ENCODE assay signal across 8 cellular contexts in the genomic region with DNA sequence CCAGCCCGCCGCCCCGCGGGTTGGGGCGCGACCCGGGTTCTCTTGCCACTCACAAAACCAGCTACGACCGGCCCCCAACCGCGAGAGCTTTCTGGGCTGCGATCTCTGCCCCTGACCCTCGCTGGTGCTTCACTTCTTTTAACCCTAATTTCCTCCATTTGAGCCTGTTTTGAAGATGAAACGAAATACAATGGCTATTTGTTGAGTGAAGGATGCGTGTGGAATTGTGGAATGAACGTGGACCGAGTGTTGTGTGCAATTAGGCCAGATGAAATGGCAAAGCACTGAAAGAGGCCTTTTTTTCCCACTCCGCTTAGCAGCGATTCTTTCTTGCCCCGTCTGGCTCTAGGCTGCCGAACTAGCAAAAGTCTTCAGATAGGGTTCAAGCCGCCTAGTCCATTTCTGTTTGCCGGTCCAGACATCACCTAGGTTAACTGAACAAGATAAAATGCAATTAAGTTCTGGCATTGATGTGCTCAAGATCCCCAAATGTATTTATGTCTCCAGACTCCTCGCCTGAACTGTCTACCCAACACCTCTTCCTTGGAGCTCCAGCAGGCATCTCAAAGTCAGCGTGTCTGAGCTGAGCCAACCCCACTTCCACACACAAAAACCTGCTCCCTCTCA. TPM values are rescaled to one million over a fixed set of nuclear protein-coding genes. Genes with fewer than 3 reads are reported as not detected.
DNase-seq lines count a peak whose midpoint lies in the region; ATAC-seq, FAIRE-seq and TF ChIP-seq lines count a peak whose summit lies in the region.

No MANE protein-coding gene starts in this region.

- H3K4me1 ChIP-seq in K562 (replicated peaks in 1 of 2; ENCODE audit: control insufficient read depth in 2 of 2, insufficient read depth in 2 of 2, low read length in 2 of 2) (peaks cover 16 to 35% of the 10 kb centered on the region in 2 experiments; a peak in 4 of 5 replicates), HepG2 (ENCODE audit: insufficient read depth, low read length) (peaks cover 65% of the 10 kb centered on the region)

- H3K79me2 ChIP-seq in K562 (ENCODE audit: control insufficient read depth, insufficient read depth, low read length) (peaks cover 38% of the 10 kb centered on the region), HepG2 (ENCODE audit: insufficient read depth, low read length) (peaks cover 41% of the 10 kb centered on the region)

- H3K36me3 ChIP-seq in K562 (ENCODE audit: control insufficient read depth, insufficient read depth, low read length) (peaks cover 7% of the 10 kb centered on the region; the same call in 1 of the 3 replicates), HepG2 (replicated peaks in 1 of 2; ENCODE audit: control insufficient read depth in 1 of 2, insufficient read depth in 2 of 2, low read length in 2 of 2) (0 out of 5 replicates have a peak, but pooled peaks cover 1 to 4% of the 10 kb centered on the region in 2 experiments)

- H3K9me1 ChIP-seq in K562 (ENCODE audit: control insufficient read depth, insufficient read depth, low read length) = no peaks in the 10 kb centered on the region

- CTCF ChIA-PET in AG04449 (lab: Yijun Ruan, JAX) = interaction anchor here (0.8 to 4.3 kb wide), 2 partner anchors 10 to 159 kb away, joined by 3 to 13 read pairs; no protein-coding TSS in a partner anchor
- CTCF ChIA-PET in K562 (lab: Yijun Ruan, JAX; ENCODE audit: low intra/inter-chr PET ratio) = interaction anchor here (0.6 kb wide), 1 partner anchor 75 kb away, joined by 3 read pairs; no protein-coding TSS in a partner anchor
- CTCF ChIA-PET in HepG2 (lab: Yijun Ruan, JAX; ENCODE audit: low intra/inter-chr PET ratio, low total read pairs) = no interaction called here

- peak; percentile 70 for FAIRE-seq in K562 (lab: Jason Lieb, UNC)
- no peak for FAIRE-seq in HepG2 (lab: Jason Lieb, UNC)

- ATAC-seq in K562 (peak; percentile 20; the same call in 2 of the 3 replicates), HepG2 (peak; percentile 11; the same call in 2 of the 3 replicates), GM18868 (IDR thresholded peaks at IDR 0.05; ENCODE audit: unreplicated experiment) (no peak)

- H3K27me3 ChIP-seq in K562 (ENCODE audit: control insufficient read depth in 2 of 2, insufficient read depth in 2 of 2, low read length in 2 of 2) (no peaks in the 10 kb centered on the region), HepG2 (ENCODE audit: control insufficient read depth in 1 of 2, insufficient read depth in 2 of 2, low read length in 2 of 2) (peaks cover 0 to 4% of the 10 kb centered on the region in 2 experiments; a peak in 3 of 5 replicates)

- H4K20me1 ChIP-seq in K562 (replicated peaks; ENCODE audit: control insufficient read depth, insufficient read depth, low read length) (peaks cover 7% of the 10 kb centered on the region; the same call in 1 of the 2 replicates), HepG2 (ENCODE audit: insufficient read depth, low read length) (peaks cover 9% of the 10 kb centered on the region; the same call in 1 of the 2 replicates)

- no peak for TF ChIP-seq POLR2A in K562 (conservative IDR thresholded peaks at IDR 0.05)
- no peak for TF ChIP-seq POLR2A in HepG2 (IDR thresholded peaks at IDR 0.05; ENCODE audit: insufficient read depth in 1 of 2, low read depth in 2 of 2, low read length in 2 of 2)

- 22% methylated on average over 14 of the region's 25 CpGs for WGBS in K562 (ENCODE audit: insufficient coverage, low coverage, missing lambda C conversion rate)
- 2% methylated on average over 18 of the region's 25 CpGs for WGBS in HepG2 (ENCODE audit: low lambda C conversion rate)

- in situ Hi-C loops in K562 (cut with MboI) = no loop called here
- in situ Hi-C loops in HepG2 (cut with HindIII; ENCODE audit: extremely low pct_ligation_motif_present, low pct_unique_long_range_greater_than_20kb) = no loop called here

- intact Hi-C loops in K562 (cut with micrococcal nuclease) = no loop called here
- intact Hi-C loops in HepG2 (cut with micrococcal nuclease; ENCODE audit: unreplicated experiment) = no loop called here

- no peaks in the 10 kb centered on the region for H3K9me3 ChIP-seq in K562 (replicated peaks; ENCODE audit: control insufficient read depth, insufficient read depth, low read depth, low read length)
- H3K9me3 ChIP-seq in HepG2 (ENCODE audit: low read length) = no peaks in the 10 kb centered on the region

- H3K9ac ChIP-seq in K562 (ENCODE audit: insufficient read depth in 1 of 2, low read depth in 2 of 2, low read length in 2 of 2) = peak overlapping the region; percentile 89 to 95
- H3K9ac ChIP-seq in HepG2 (ENCODE audit: insufficient read depth, low read depth, low read length) = peak overlapping the region; percentile 83

- TF ChIP-seq EP300 in K562 (IDR thresholded peaks at IDR 0.05; ENCODE audit: low read length) = no peak
- no peak for TF ChIP-seq EP300 in HepG2 (IDR thresholded peaks at IDR 0.05; ENCODE audit: low read depth in 2 of 2, low read length in 2 of 2)
- no peak for TF ChIP-seq EP300 in HepG2 (CRISPR knock-in tag; IDR thresholded peaks at IDR 0.05; ENCODE audit: borderline replicate concordance)

- peak overlapping the region; percentile 94 for H3K4me2 ChIP-seq in K562 (ENCODE audit: insufficient read depth, low read length)
- peak overlapping the region; percentile 100 for H3K4me2 ChIP-seq in HepG2 (ENCODE audit: low read depth, low read length)

- H3K4me3 ChIP-seq in AG04449 (ENCODE audit: low read depth, low read length) (peak overlapping the region; percentile 56), K562 (peak overlapping the region; percentile 83), HepG2 (replicated peaks in 1 of 3; ENCODE audit: insufficient read depth in 1 of 3, low read depth in 2 of 3, low read length in 3 of 3) (peak overlapping the region; percentile 83 to 96 (median 94))

- TF ChIP-seq CTCF in AG04449 (IDR thresholded peaks at IDR 0.05; ENCODE audit: insufficient read depth, low read length, missing control alignments) (no peak), K562 (IDR thresholded peaks at IDR 0.05 in 2 of 3, conservative IDR thresholded peaks at IDR 0.05 in 1 of 3; ENCODE audit: insufficient read depth in 2 of 3, low read depth in 1 of 3, low read length in 3 of 3) (no peak), HepG2 (CRISPR knock-in tag; IDR thresholded peaks at IDR 0.05) (no peak)

- peak overlapping the region; percentile 97 for H2AFZ ChIP-seq in K562 (ENCODE audit: low read depth, low read length)
- H2AFZ ChIP-seq in HepG2 (ENCODE audit: low read length) = peak overlapping the region; percentile 100

- no peak for DNase-seq in AG04449 (ENCODE audit: low read depth, low spot score)
- peak; percentile 18 for DNase-seq in HT-29 (ENCODE audit: low spot score)
- DNase-seq in K562 (ENCODE audit: extremely low read depth in 1 of 4, low spot score in 3 of 4) = peak in 1 of 4 experiments; percentile 29
- no peak for DNase-seq in HepG2 (ENCODE audit: low spot score)
- peak; percentile 87 for DNase-seq in superior temporal gyrus (ENCODE audit: extremely low spot score)
- no peak for DNase-seq in NCI-H2196 treated with DMSO at 0.1 percent for 48 hours (lab: John Stamatoyannopoulos, UW; ENCODE audit: unreplicated experiment)
- no peak for DNase-seq in T-helper 9 cell

- POLR2A ChIA-PET in AG04449 (lab: Yijun Ruan, JAX) (interaction anchor here (1.3 kb wide), 1 partner anchor 71 kb away, joined by 3 read pairs; no protein-coding TSS in a partner anchor), K562 (lab: Yijun Ruan, JAX) (interaction anchor here (0.6 to 1.6 kb wide), 2 partner anchors 10 to 27 kb away, joined by 4 to 5 read pairs; no protein-coding TSS in a partner anchor), HepG2 (lab: Yijun Ruan, JAX) (interaction anchor here (0.6 to 1.8 kb wide), 3 partner anchors 10 to 392 kb away, joined by 3 to 7 read pairs (median 3); no protein-coding TSS in a partner anchor)

- TF ChIP-seq RAD21 in K562 (CRISPR knock-in tag; conservative IDR thresholded peaks at IDR 0.05 in 1 of 2, IDR thresholded peaks at IDR 0.05 in 1 of 2) (no peak), HepG2 (CRISPR knock-in tag; IDR thresholded peaks at IDR 0.05) (no peak)

- BruUV-seq in K562 (replicated peaks; lab: Mats Ljungman, UMichigan) (no TSS peak), HepG2 (replicated peaks; lab: Mats Ljungman, UMichigan) (no TSS peak)

- peak overlapping the region; percentile 92 for H3K27ac ChIP-seq in K562 (ENCODE audit: extremely low read depth, low read depth, low read length)
- peak overlapping the region; percentile 49 for H3K27ac ChIP-seq in HepG2 (ENCODE audit: extremely low read length, insufficient read depth, low read length)

RNA-seq across cellular contexts. Expression of gene TMEM184B, which starts 0.4 kb away (rescaled TPM):
- 26.9 and 30.7 TPM in 2 replicates for total RNA-seq in HT-29 (2014; rRNA removed; shearing (Covaris generic))
- 16.3 and 42.3 TPM in 2 replicates for total RNA-seq in K562 (2011; cell fraction: chromatin; rRNA removed; ENCODE audit: low replicate concordance)
- total RNA-seq in K562 (2011; cell fraction: nucleolus; rRNA removed) = 20.4 and 25.5 TPM in 2 replicates
- total RNA-seq in K562 (2011; cell fraction: nucleoplasm; rRNA removed) = 21.6 and 32.1 TPM in 2 replicates
- total RNA-seq in K562 (2014; rRNA removed) (8.4 and 9.6 TPM in 2 replicates), K562 (2014; rRNA removed; fragmentation: Illumina TruSeq; extraction: Trizol) (4.0 and 5.5 TPM in 2 replicates), K562 (2015; rRNA removed; fragmentation: Illumina TruSeq; extraction: Trizol) (6.2 and 6.7 TPM in 2 replicates), K562 (2021) (22.7 and 25.1 TPM in 2 replicates), HepG2 (2016; rRNA removed; fragmentation: Illumina TruSeq; extraction: Trizol) (11.8 and 15.9 TPM in 2 replicates)
- polyA plus RNA-seq in K562 (2011; rRNA removed) (4.9 and 12.2 TPM in 2 replicates), K562 (2014; fragmentation: Illumina TruSeq; extraction: Trizol) (14.2 and 16.4 TPM in 2 replicates), K562 (2014; fragmentation: Nextera tagmentation; extraction: Ambion mirVana) (under 1 TPM; 0.31 to 0.38 TPM), K562 (2014; rRNA removed) (10.1 and 14.1 TPM in 2 replicates), HepG2 (2011; rRNA removed) (16.0 and 16.4 TPM in 2 replicates)
- polyA plus RNA-seq in K562 (2011; cell fraction: cytosol; rRNA removed) = 8.3 and 11.2 TPM in 2 replicates
- 16.1 and 21.6 TPM in 2 replicates for polyA plus RNA-seq in K562 (2011; cell fraction: nucleus; rRNA removed)
- polyA plus RNA-seq in K562 (2012) = 14.8 and 20.5 TPM in 2 replicates
- polyA minus RNA-seq in K562 (2011; rRNA and poly(A)+ RNA removed) = 6.7 and 7.8 TPM in 2 replicates
- polyA minus RNA-seq in K562 (2011; cell fraction: cytosol; rRNA and poly(A)+ RNA removed) = 12.2 and 15.7 TPM in 2 replicates
- polyA minus RNA-seq in K562 (2011; cell fraction: nucleus; rRNA and poly(A)+ RNA removed) = 5.1 and 5.8 TPM in 2 replicates
- 12.8 and 13.5 TPM in 2 replicates for total RNA-seq in HepG2 (2016; cell fraction: cytosol; rRNA removed; fragmentation: Illumina TruSeq; extraction: Trizol; ENCODE audit: low read depth)
- 10.2 and 15.3 TPM in 2 replicates for total RNA-seq in HepG2 (2016; cell fraction: insoluble cytoplasmic fraction; rRNA removed; fragmentation: Illumina TruSeq; extraction: Trizol)
- 32.8 and 33.3 TPM in 2 replicates for total RNA-seq in HepG2 (2016; cell fraction: membrane; rRNA removed; fragmentation: Illumina TruSeq; extraction: Trizol)
- total RNA-seq in HepG2 (2016; cell fraction: nucleus; rRNA removed; fragmentation: Illumina TruSeq; extraction: Trizol) = 12.9 and 16.5 TPM in 2 replicates
- polyA plus RNA-seq in HepG2 (2011; cell fraction: cytosol; rRNA removed) = 13.7 and 14.0 TPM in 2 replicates
- 33.2 and 36.0 TPM in 2 replicates for polyA plus RNA-seq in HepG2 (2011; cell fraction: nucleus; rRNA removed)
- 18.5 and 26.5 TPM in 2 replicates for polyA plus RNA-seq in HepG2 (2012)
- polyA plus RNA-seq in HepG2 (2016; cell fraction: cytosol; fragmentation: Illumina TruSeq; extraction: Trizol; ENCODE audit: low read depth) = 13.7 and 14.5 TPM in 2 replicates
- polyA plus RNA-seq in HepG2 (2016; cell fraction: insoluble cytoplasmic fraction; fragmentation: Illumina TruSeq; extraction: Trizol; ENCODE audit: low read depth) = 14.5 and 19.7 TPM in 2 replicates
- polyA plus RNA-seq in HepG2 (2016; cell fraction: membrane; fragmentation: Illumina TruSeq; extraction: Trizol; ENCODE audit: low read depth) = 34.1 and 39.3 TPM in 2 replicates
- polyA plus RNA-seq in HepG2 (2016; cell fraction: nucleus; fragmentation: Illumina TruSeq; extraction: Trizol; ENCODE audit: insufficient read depth, low read depth) = 38.4 and 41.0 TPM in 2 replicates
- 21.0 and 37.7 TPM in 2 replicates for polyA minus RNA-seq in HepG2 (2011; rRNA and poly(A)+ RNA removed; ENCODE audit: low replicate concordance)
- 18.8 and 20.9 TPM in 2 replicates for polyA minus RNA-seq in HepG2 (2011; cell fraction: cytosol; rRNA and poly(A)+ RNA removed)
- 8.7 and 10.9 TPM in 2 replicates for polyA minus RNA-seq in HepG2 (2011; cell fraction: nucleus; rRNA and poly(A)+ RNA removed)

RNA-seq across cellular contexts. Expression of gene CSNK1E, which starts 44.0 kb away (rescaled TPM):
- total RNA-seq in HT-29 (2014; rRNA removed; shearing (Covaris generic)) = 127 and 152 TPM in 2 replicates
- total RNA-seq in K562 (2011; cell fraction: chromatin; rRNA removed; ENCODE audit: low replicate concordance) = 112 and 292 TPM in 2 replicates
- total RNA-seq in K562 (2011; cell fraction: nucleolus; rRNA removed) = 149 and 193 TPM in 2 replicates
- total RNA-seq in K562 (2011; cell fraction: nucleoplasm; rRNA removed) = 126 and 139 TPM in 2 replicates
- total RNA-seq in K562 (2014; rRNA removed) = 41.3 and 55.7 TPM in 2 replicates
- 18.0 and 22.5 TPM in 2 replicates for total RNA-seq in K562 (2014; rRNA removed; fragmentation: Illumina TruSeq; extraction: Trizol)
- 33.1 and 34.4 TPM in 2 replicates for total RNA-seq in K562 (2015; rRNA removed; fragmentation: Illumina TruSeq; extraction: Trizol)
- total RNA-seq in K562 (2021) = 61.0 and 62.8 TPM in 2 replicates
- polyA plus RNA-seq in K562 (2011; rRNA removed) = 64.0 and 77.0 TPM in 2 replicates
- polyA plus RNA-seq in K562 (2011; cell fraction: cytosol; rRNA removed) = 83.0 and 121 TPM in 2 replicates
- polyA plus RNA-seq in K562 (2011; cell fraction: nucleus; rRNA removed) = 148 and 215 TPM in 2 replicates
- 34.2 and 69.8 TPM in 2 replicates for polyA plus RNA-seq in K562 (2012)
- polyA plus RNA-seq in K562 (2014; fragmentation: Illumina TruSeq; extraction: Trizol) = 64.0 and 73.3 TPM in 2 replicates
- 1 to 10 TPM; 2.7 to 3.8 TPM for polyA plus RNA-seq in K562 (2014; fragmentation: Nextera tagmentation; extraction: Ambion mirVana)
- 65.6 and 70.0 TPM in 2 replicates for polyA plus RNA-seq in K562 (2014; rRNA removed)
- polyA minus RNA-seq in K562 (2011; rRNA and poly(A)+ RNA removed) = 36.0 and 61.3 TPM in 2 replicates
- polyA minus RNA-seq in K562 (2011; cell fraction: cytosol; rRNA and poly(A)+ RNA removed) = 48.1 and 53.3 TPM in 2 replicates
- 48.2 and 49.9 TPM in 2 replicates for polyA minus RNA-seq in K562 (2011; cell fraction: nucleus; rRNA and poly(A)+ RNA removed)
- 19.8 and 34.7 TPM in 2 replicates for total RNA-seq in HepG2 (2016; rRNA removed; fragmentation: Illumina TruSeq; extraction: Trizol)
- 34.0 and 36.2 TPM in 2 replicates for total RNA-seq in HepG2 (2016; cell fraction: cytosol; rRNA removed; fragmentation: Illumina TruSeq; extraction: Trizol; ENCODE audit: low read depth)
- total RNA-seq in HepG2 (2016; cell fraction: insoluble cytoplasmic fraction; rRNA removed; fragmentation: Illumina TruSeq; extraction: Trizol) = 18.0 and 33.5 TPM in 2 replicates
- total RNA-seq in HepG2 (2016; cell fraction: membrane; rRNA removed; fragmentation: Illumina TruSeq; extraction: Trizol) = 53.9 and 59.1 TPM in 2 replicates
- 30.6 and 34.3 TPM in 2 replicates for total RNA-seq in HepG2 (2016; cell fraction: nucleus; rRNA removed; fragmentation: Illumina TruSeq; extraction: Trizol)
- 129 and 152 TPM in 2 replicates for polyA plus RNA-seq in HepG2 (2011; rRNA removed)
- polyA plus RNA-seq in HepG2 (2011; cell fraction: cytosol; rRNA removed) = 93.4 and 108 TPM in 2 replicates
- polyA plus RNA-seq in HepG2 (2011; cell fraction: nucleus; rRNA removed) = 285 and 291 TPM in 2 replicates
- 60.9 and 83.8 TPM in 2 replicates for polyA plus RNA-seq in HepG2 (2012)
- polyA plus RNA-seq in HepG2 (2016; cell fraction: cytosol; fragmentation: Illumina TruSeq; extraction: Trizol; ENCODE audit: low read depth) = 40.2 and 42.9 TPM in 2 replicates
- 27.5 and 37.1 TPM in 2 replicates for polyA plus RNA-seq in HepG2 (2016; cell fraction: insoluble cytoplasmic fraction; fragmentation: Illumina TruSeq; extraction: Trizol; ENCODE audit: low read depth)
- polyA plus RNA-seq in HepG2 (2016; cell fraction: membrane; fragmentation: Illumina TruSeq; extraction: Trizol; ENCODE audit: low read depth) = 58.9 and 59.0 TPM in 2 replicates
- polyA plus RNA-seq in HepG2 (2016; cell fraction: nucleus; fragmentation: Illumina TruSeq; extraction: Trizol; ENCODE audit: insufficient read depth, low read depth) = 67.4 and 77.3 TPM in 2 replicates
- polyA minus RNA-seq in HepG2 (2011; rRNA and poly(A)+ RNA removed; ENCODE audit: low replicate concordance) = 116 and 242 TPM in 2 replicates
- 54.0 and 54.3 TPM in 2 replicates for polyA minus RNA-seq in HepG2 (2011; cell fraction: cytosol; rRNA and poly(A)+ RNA removed)
- polyA minus RNA-seq in HepG2 (2011; cell fraction: nucleus; rRNA and poly(A)+ RNA removed) = 69.5 and 90.5 TPM in 2 replicates

Comparison
In these comparisons a context has a peak if more than half of its experiments do, and no peak if none do; other contexts are left out.
1. DNase-seq: peak in HT-29 (single experiment) and superior temporal gyrus (single experiment); none in AG04449 (single experiment), HepG2 (single experiment), NCI-H2196 treated with DMSO at 0.1 percent for 48 hours (single experiment) and T-helper 9 cell (single experiment).
2. Peak in every context shown above with its lines, with median percentiles within 50 percentile points of each other: H3K4me3 ChIP-seq.